Comparison of ENCODE assay signal across 1 cellular context in genomic region chr16:2081685-2082084, GRCh38.
TF ChIP-seq lines count a peak whose summit lies in the region.

No MANE protein-coding gene starts in this region.

TF ChIP-seq in HepG2, 621 proteins besides CTCF, POLR2A, EP300 and RAD21:
- peak; percentile 8 for TF ChIP-seq AGO2 (optimal IDR thresholded peaks at IDR 0.05; ENCODE audit: low read depth, low read length)
- TF ChIP-seq SMYD3 (CRISPR knock-in tag; IDR thresholded peaks at IDR 0.05), result no peak
- TF ChIP-seq ZNF18 (CRISPR knock-in tag; IDR thresholded peaks at IDR 0.05; ENCODE audit: insufficient replicate concordance), result no peak
- no peak for TF ChIP-seq ZSCAN21 (CRISPR knock-in tag; IDR thresholded peaks at IDR 0.05; ENCODE audit: borderline replicate concordance)
TF ChIP-seq in HepG2: peak in this region for 1.
